ENCODE assay signal across 9 cellular contexts in genomic region chr7:128909605-128910568, GRCh38. TPM values are rescaled to one million over a fixed set of nuclear protein-coding genes. Genes with fewer than 3 reads are reported as not detected.
DNase-seq lines count a peak whose midpoint lies in the region; ATAC-seq and TF ChIP-seq lines count a peak whose summit lies in the region.
"Had no signal": no experiment of that assay in that cellular context is flagged by ENCODE, and none has a peak within 500 bp of the region (broad histone marks: within the 10 kb centered on the region; RNA-seq: fewer than 3 reads in every experiment).

No MANE protein-coding gene starts in this region.

- no peaks in the 10 kb centered on the region for H3K36me3 ChIP-seq in heart right ventricle

- ATAC-seq in SK-N-SH treated with all-trans-retinoic acid at 6 μM for 48 hours (peak; percentile 11; the same call in 2 of the 3 replicates), heart right ventricle (peak in 7 of 8 donors; percentile 3 to 40 (median 23)), HG03196 (IDR thresholded peaks at IDR 0.05; ENCODE audit: unreplicated experiment) (no peak)

- intact Hi-C loops in heart right ventricle (cut with DNase I) = loop anchor here in 5 of 10 donors (5.0 to 10.0 kb wide), 3 partner anchors 182 to 305 kb away; no protein-coding TSS in a partner anchor

- no peaks in the 10 kb centered on the region for H3K9me3 ChIP-seq in heart right ventricle

- H3K27ac ChIP-seq in heart right ventricle = no peak overlapping the region

- peaks cover 3 to 71% (median 64%) of the 10 kb centered on the region in 7 donors for H3K27me3 ChIP-seq in heart right ventricle

- peaks cover 0 to 24% (median 11%) of the 10 kb centered on the region in 9 donors for H3K4me1 ChIP-seq in heart right ventricle

- H3K4me3 ChIP-seq in heart right ventricle = peak overlapping the region; percentile 7 to 46 (median 35)

- 8 to 10% methylated on average over 42 of the region's 42 CpGs for WGBS in heart right ventricle, 2 donors

- DNase-seq in DMS79 treated with DMSO at 0.1 percent for 48 hours (lab: John Stamatoyannopoulos, UW) (peak; percentile 47), heart right ventricle (no peak), renal cortical epithelial cell (ENCODE audit: low read depth) (peak; percentile 84), LoVo (ENCODE audit: low spot score) (no peak), NCI-H226 (no peak)
- no peak for DNase-seq in activated effector memory CD4-positive, alpha-beta T cell treated with Interleukin-2 at 50 U/mL for 16 hours
- DNase-seq: NCI-H2029 treated with DMSO at 0.1 percent for 48 hours had no signal

- TF ChIP-seq CTCF in heart right ventricle (IDR thresholded peaks at IDR 0.05) = no peak

TF ChIP-seq in SK-N-SH treated with all-trans-retinoic acid at 6 μM for 48 hours, 23 proteins besides CTCF, POLR2A, EP300 and RAD21:
- TF ChIP-seq OSR1 (CRISPR knock-in tag; IDR thresholded peaks at IDR 0.05) (no peak), CREB5 (CRISPR knock-in tag; IDR thresholded peaks at IDR 0.05; ENCODE audit: low read depth) (no peak), ZC3H10 (CRISPR knock-in tag; IDR thresholded peaks at IDR 0.05) (no peak), CSDC2 (CRISPR knock-in tag; IDR thresholded peaks at IDR 0.05) (no peak), ZNF8 (CRISPR knock-in tag; IDR thresholded peaks at IDR 0.05) (no peak), BACH2 (CRISPR knock-in tag; IDR thresholded peaks at IDR 0.05; ENCODE audit: borderline replicate concordance) (no peak), TOX (CRISPR knock-in tag; IDR thresholded peaks at IDR 0.05; ENCODE audit: borderline replicate concordance) (no peak), TCF4 (CRISPR knock-in tag; IDR thresholded peaks at IDR 0.05; ENCODE audit: borderline replicate concordance) (no peak), ISL1 (CRISPR knock-in tag; IDR thresholded peaks at IDR 0.05) (no peak), ZNF70 (CRISPR knock-in tag; IDR thresholded peaks at IDR 0.05) (no peak), SNAI2 (CRISPR knock-in tag; IDR thresholded peaks at IDR 0.05) (no peak), ESRRG (CRISPR knock-in tag; IDR thresholded peaks at IDR 0.05) (no peak), ZFP30 (CRISPR knock-in tag; IDR thresholded peaks at IDR 0.05) (no peak), POU6F1 (CRISPR knock-in tag; IDR thresholded peaks at IDR 0.05; ENCODE audit: borderline replicate concordance, low read depth) (no peak), ZNF565 (CRISPR knock-in tag; conservative IDR thresholded peaks at IDR 0.05; ENCODE audit: low read depth) (no peak), GLIS3 (CRISPR knock-in tag; IDR thresholded peaks at IDR 0.05) (no peak), PPARA (CRISPR knock-in tag; IDR thresholded peaks at IDR 0.05; ENCODE audit: borderline replicate concordance) (no peak), CSRNP3 (CRISPR knock-in tag; IDR thresholded peaks at IDR 0.05) (no peak), ZFP3 (CRISPR knock-in tag; IDR thresholded peaks at IDR 0.05) (no peak)
TF ChIP-seq in SK-N-SH treated with all-trans-retinoic acid at 6 μM for 48 hours: peak in this region for 0.

RNA-seq across cellular contexts. Expression of gene KCP, which starts 0.6 kb away (rescaled TPM):
- total RNA-seq in heart right ventricle (under 1 TPM; 0.09 to 0.42 (median 0.27) TPM), renal cortical epithelial cell (1.9 and 6.8 TPM in 2 replicates)
- under 1 TPM; 0.23 to 0.44 TPM for polyA plus RNA-seq in heart right ventricle

RNA-seq across cellular contexts. Expression of gene IRF5, which starts 27.8 kb away (rescaled TPM):
- 1 to 10 TPM in 6 of 10 donors, under 1 TPM in 4; 0.46 to 6.6 (median 1.4) TPM for total RNA-seq in heart right ventricle
- polyA plus RNA-seq in heart right ventricle = 1 to 10 TPM; 1.3 to 2.8 TPM
- total RNA-seq in renal cortical epithelial cell = 5.4 and 7.7 TPM in 2 replicates

RNA-seq across cellular contexts. Expression of gene ATP6V1F, which starts 47.2 kb away (rescaled TPM):
- total RNA-seq in heart right ventricle (100 to 1,000 TPM in 9 of 10 donors, 10 to 100 TPM in 1; 96.7 to 168 (median 124) TPM), renal cortical epithelial cell (82.1 and 145 TPM in 2 replicates)
- 100 to 1,000 TPM; 153 to 189 TPM for polyA plus RNA-seq in heart right ventricle

Comparison
In these comparisons a context has a peak if more than half of its experiments do, and no peak if none do; other contexts are left out.
1. DNase-seq: peak in DMS79 treated with DMSO at 0.1 percent for 48 hours (single experiment) and renal cortical epithelial cell (single experiment); none in heart right ventricle (0 of 2), LoVo (single experiment), activated effector memory CD4-positive, alpha-beta T cell treated with Interleukin-2 at 50 U/mL for 16 hours (single experiment) and NCI-H226 (single experiment).